23 cellular contexts compared by ENCODE assay signal in the genomic region with DNA sequence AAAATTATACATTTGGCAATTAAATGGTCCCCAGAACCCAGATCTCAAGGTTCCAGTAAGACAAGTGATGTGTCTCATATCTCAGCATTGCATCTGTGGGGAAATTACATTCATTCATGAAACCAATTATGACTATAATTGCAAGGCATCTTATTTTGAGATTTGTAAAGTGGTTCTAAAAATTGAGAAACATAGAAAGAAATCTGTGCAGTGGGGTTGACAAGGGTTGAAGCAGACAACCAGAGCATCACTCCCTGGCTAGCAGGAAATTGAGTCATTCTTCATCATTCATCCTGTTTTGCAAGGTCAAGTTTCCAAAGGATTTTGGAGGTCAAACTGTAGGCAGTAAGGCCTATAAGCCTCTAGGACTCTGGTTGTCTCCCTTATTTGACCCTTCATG. TPM values are rescaled to one million over a fixed set of nuclear protein-coding genes. Genes with fewer than 3 reads are reported as not detected.
DNase-seq lines count a peak whose midpoint lies in the region; ATAC-seq, FAIRE-seq and TF ChIP-seq lines count a peak whose summit lies in the region.
"Had no signal": no experiment of that assay in that cellular context is flagged by ENCODE, and none has a peak within 500 bp of the region (broad histone marks: within the 10 kb centered on the region; RNA-seq: fewer than 3 reads in every experiment).

No MANE protein-coding gene starts in this region.

- no peak for ATAC-seq in GM21526 (IDR thresholded peaks at IDR 0.05; ENCODE audit: low FRiP score, unreplicated experiment)
- ATAC-seq: A549; effector memory CD8-positive, alpha-beta T cell; right cardiac atrium had no signal

- H3K4me2 ChIP-seq in hepatocyte, result no peak overlapping the region
- H3K4me2 ChIP-seq: A549, neural progenitor cell had no signal

- H3K36me3 ChIP-seq in bronchial epithelial cell (ENCODE audit: control insufficient read depth, insufficient read depth, low read length) (no peaks in the 10 kb centered on the region), hepatocyte (replicated peaks; ENCODE audit: insufficient read depth, low read depth) (no peaks in the 10 kb centered on the region), tibial artery (no peaks in the 10 kb centered on the region)
- H3K36me3 ChIP-seq: neural progenitor cell, tibial nerve had no signal

- H3K27ac ChIP-seq in hepatocyte (peak overlapping the region; percentile 8), tibial artery (peak overlapping the region in 1 of 2 donors; percentile 18)
- H3K27ac ChIP-seq: A549, neural progenitor cell had no signal

- no peaks in the 10 kb centered on the region for H3K4me1 ChIP-seq in hepatocyte (ENCODE audit: insufficient read depth)
- peaks cover 0 to 15% (median 0%) of the 10 kb centered on the region in 4 donors for H3K4me1 ChIP-seq in tibial artery
- H3K4me1 ChIP-seq: A549, neural progenitor cell had no signal

- no peak overlapping the region for H3K4me3 ChIP-seq in bronchial epithelial cell (ENCODE audit: low read depth, low read length)
- H3K4me3 ChIP-seq in hepatocyte, result no peak overlapping the region
- no peak overlapping the region for H3K4me3 ChIP-seq in tibial artery
- H3K4me3 ChIP-seq: A549, neural progenitor cell, tibial nerve had no signal

- no peaks in the 10 kb centered on the region for H3K9me2 ChIP-seq in hepatocyte (replicated peaks; ENCODE audit: insufficient read depth)

- no peaks in the 10 kb centered on the region for H3K27me3 ChIP-seq in bronchial epithelial cell (ENCODE audit: control insufficient read depth, insufficient read depth, low read length)
- H3K27me3 ChIP-seq in hepatocyte, result no peaks in the 10 kb centered on the region
- no peaks in the 10 kb centered on the region for H3K27me3 ChIP-seq in tibial artery
- H3K27me3 ChIP-seq: neural progenitor cell, tibial nerve had no signal

- H3K9me3 ChIP-seq in hepatocyte (ENCODE audit: low read depth) (no peaks in the 10 kb centered on the region), tibial artery (no peaks in the 10 kb centered on the region)
- H3K9me3 ChIP-seq: A549, tibial nerve had no signal

- TF ChIP-seq CTCF in bronchial epithelial cell (IDR thresholded peaks at IDR 0.05; ENCODE audit: insufficient read depth, low read length, severe bottlenecking), result no peak
- TF ChIP-seq CTCF in hepatocyte (IDR thresholded peaks at IDR 0.05; ENCODE audit: poor library complexity), result no peak
- no peak for TF ChIP-seq CTCF in tibial artery (IDR thresholded peaks at IDR 0.05)

- intact Hi-C loops in tibial artery (cut with DNase I; ENCODE audit: low total_unique reads), result no loop called here

- H3K79me2 ChIP-seq in hepatocyte, result no peaks in the 10 kb centered on the region

- DNase-seq in AG08395 (ENCODE audit: low spot score) (peak; percentile 67), HS-5 (ENCODE audit: low read depth) (peak; percentile 66), bronchial epithelial cell (ENCODE audit: low read depth) (peak; percentile 42), hepatocyte (ENCODE audit: low spot score) (no peak), tibial artery (no peak), NCI-H2107 (lab: John Stamatoyannopoulos, UW) (no peak), DMS79 (lab: John Stamatoyannopoulos, UW) (no peak)
- DNase-seq: activated CD8-positive, alpha-beta memory T cell treated with anti-CD3 and anti-CD28 coated beads, Interleukin-2, amount 50 U/mL, for 4 hours; activated naive CD4-positive, alpha-beta T cell treated with Interleukin-2 at 50 U/mL for 16 hours; caudate nucleus; COR-L47; effector memory CD8-positive, alpha-beta T cell; GF-D8; NCI-H1417 treated with DMSO at 0.1 percent for 48 hours; NCI-H226; right cardiac atrium; stimulated activated CD4-positive, alpha-beta T cell treated with anti-CD3 and anti-CD28 coated beads, Interleukin-2, amount 100 ng/mL, for 48 hours; T-helper 9 cell had no signal

- no peak overlapping the region for H2AFZ ChIP-seq in hepatocyte
- H2AFZ ChIP-seq: neural progenitor cell had no signal

- no peaks in the 10 kb centered on the region for H4K20me1 ChIP-seq in hepatocyte (ENCODE audit: insufficient read depth, poor library complexity, severe bottlenecking)

- no peak for FAIRE-seq in bronchial epithelial cell (lab: Jason Lieb, UNC)
- FAIRE-seq: A549 had no signal

RNA-seq across cellular contexts. Expression of a gene that starts 25.1 kb away (rescaled TPM):
- total RNA-seq in bronchial epithelial cell, result not detected in 2 replicates
- 0.23 TPM in 1 of 2 replicates, not detected in the other for total RNA-seq in hepatocyte
- polyA plus RNA-seq in hepatocyte, result 0.15 and 0.22 TPM in 2 replicates
- total RNA-seq: glomerular endothelial cell had no signal
- polyA plus RNA-seq: A549, right cardiac atrium had no signal

Comparison
In these comparisons a context has a peak if more than half of its experiments do, and no peak if none do; other contexts are left out.
1. DNase-seq: peak in AG08395 (single experiment), HS-5 (single experiment) and bronchial epithelial cell (single experiment); none in hepatocyte (single experiment), tibial artery (0 of 2), NCI-H2107 (single experiment) and DMS79 (single experiment).